ENCODE assay signal across 12 cellular contexts in the genomic region with DNA sequence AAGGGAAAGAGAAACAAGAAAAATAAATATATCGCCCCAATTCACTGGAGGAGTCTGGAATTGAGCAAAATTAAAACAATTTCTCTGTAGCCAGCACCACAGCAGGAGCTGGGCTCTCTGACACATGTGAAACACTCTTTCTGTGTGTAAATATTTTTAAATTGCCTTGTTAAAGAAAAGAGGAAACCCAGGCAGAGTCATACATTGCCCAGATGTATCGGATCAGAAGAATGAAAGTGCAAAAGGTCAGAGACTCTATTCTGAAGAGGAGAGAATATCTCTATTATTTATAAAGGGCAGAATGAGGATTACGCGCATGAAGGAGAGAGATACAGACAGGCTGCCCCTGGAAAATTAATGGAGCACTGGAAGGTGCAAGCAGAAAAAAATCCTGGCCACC.
DNase-seq lines count a peak whose midpoint lies in the region; ATAC-seq and TF ChIP-seq lines count a peak whose summit lies in the region.
"Had no signal": no experiment of that assay in that cellular context is flagged by ENCODE, and none has a peak within 500 bp of the region (broad histone marks: within the 10 kb centered on the region; RNA-seq: fewer than 3 reads in every experiment).

No MANE protein-coding gene starts in this region.

- in situ Hi-C loops in G401 (cut with HindIII; ENCODE audit: low sequenced_read_pairs) = no loop called here

- H3K36me3 ChIP-seq in mucosa of descending colon (ENCODE audit: low read depth) = no peaks in the 10 kb centered on the region

- no peaks in the 10 kb centered on the region for H3K9me3 ChIP-seq in mucosa of descending colon

- H3K4me1 ChIP-seq in mucosa of descending colon (ENCODE audit: low read depth) = peaks cover 20% of the 10 kb centered on the region

- H3K4me3 ChIP-seq in mucosa of descending colon = no peak overlapping the region

- intact Hi-C loops in mucosa of descending colon (cut with DNase I, micrococcal nuclease) = no loop called here

- DNase-seq in mucosa of descending colon (no peak), HT-29 (ENCODE audit: low spot score) (no peak), amniotic stem cell (lab: John Stamatoyannopoulos, UW) (no peak), NOMO-1 (lab: John Stamatoyannopoulos, UW; ENCODE audit: unreplicated experiment in 2 of 2) (no peak), G401 (ENCODE audit: low spot score) (no peak)
- DNase-seq: activated T-cell treated with anti-CD3 and anti-CD28 coated beads, Interleukin-2, amount 50 U/mL, for 72 hours; hypothalamus; NCI-H524; T1000 had no signal

- TF ChIP-seq CTCF in mucosa of descending colon (IDR thresholded peaks at IDR 0.05) = no peak

- ATAC-seq in GM19023 (IDR thresholded peaks at IDR 0.05; ENCODE audit: unreplicated experiment) = peak; percentile 90
- peak; percentile 87 for ATAC-seq in HG02571 (IDR thresholded peaks at IDR 0.05; ENCODE audit: unreplicated experiment)
- peak; percentile 81 for ATAC-seq in HG03439 (IDR thresholded peaks at IDR 0.05; ENCODE audit: unreplicated experiment)
- ATAC-seq in mucosa of descending colon = peak; percentile 51
- ATAC-seq: activated T-cell treated with anti-CD3 and anti-CD28 coated beads, Interleukin-2, amount 50 U/mL, for 72 hours had no signal
